Comparison of ENCODE assay signal across 23 cellular contexts in the genomic region with DNA sequence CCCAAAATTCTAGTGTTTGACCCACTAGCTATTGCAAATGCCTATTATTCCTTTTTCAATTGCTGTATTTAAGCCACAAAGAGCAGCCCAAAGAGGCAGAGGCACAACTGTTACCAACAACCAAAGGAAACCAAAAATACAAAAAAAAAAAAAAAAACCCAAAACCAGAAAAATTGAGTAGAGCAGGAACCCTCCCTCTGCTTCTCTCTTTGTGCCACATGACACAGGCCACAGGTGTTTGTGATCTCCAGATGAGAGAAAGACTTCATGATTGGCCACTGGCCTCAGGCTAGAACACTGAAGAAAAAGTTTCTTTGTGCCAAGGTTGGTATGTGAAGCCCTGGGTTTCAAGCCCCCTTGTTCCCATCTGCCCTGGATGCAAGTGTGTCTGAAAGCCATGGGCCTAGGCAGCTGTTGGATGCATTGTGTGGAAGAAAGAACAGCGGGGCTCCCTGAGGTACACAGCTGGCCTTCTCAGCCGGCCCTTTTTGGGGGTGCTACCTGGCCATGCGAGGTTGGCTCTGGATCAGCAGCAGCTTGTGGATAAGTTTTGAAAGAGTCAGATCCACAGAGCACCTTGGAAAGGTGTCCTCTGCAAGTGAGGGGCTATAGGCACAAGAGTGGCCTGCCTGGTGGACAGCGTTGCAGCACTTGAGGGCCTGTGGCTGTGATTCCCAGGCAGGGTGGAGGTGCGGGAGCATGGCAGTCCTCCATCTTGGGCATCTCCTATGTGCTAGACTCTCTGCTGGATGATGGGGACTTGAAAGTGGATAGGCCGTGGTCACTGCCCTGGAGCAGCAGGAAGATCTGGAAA.
DNase-seq lines count a peak whose midpoint lies in the region; ATAC-seq, FAIRE-seq and TF ChIP-seq lines count a peak whose summit lies in the region.
"Had no signal": no experiment of that assay in that cellular context is flagged by ENCODE, and none has a peak within 500 bp of the region (broad histone marks: within the 10 kb centered on the region; RNA-seq: fewer than 3 reads in every experiment).

No MANE protein-coding gene starts in this region.

- peaks cover 16% of the 10 kb centered on the region for H3K27me3 Mint-ChIP-seq in activated T-cell treated with anti-CD3 and anti-CD28 coated beads, Interleukin-2, amount 50 U/mL, for 72 hours (ENCODE audit: low read depth)
- H3K27me3 Mint-ChIP-seq in endodermal cell (ENCODE audit: insufficient read depth), result peaks cover 3% of the 10 kb centered on the region

- ATAC-seq in HepG2 (peak; percentile 41), right lobe of liver (no peak)
- no peak for ATAC-seq in activated T-cell treated with anti-CD3 and anti-CD28 coated beads, Interleukin-2, amount 50 U/mL, for 72 hours (replicated peaks in 1 of 2)
- ATAC-seq: activated T-helper 17 cell treated with anti-CD3 and anti-CD28 coated beads, Interleukin-2, amount 50 U/mL, for 72 hours; GM23338 had no signal

- TF ChIP-seq EP300 in HepG2 (IDR thresholded peaks at IDR 0.05; ENCODE audit: low read depth in 2 of 2, low read length in 2 of 2), result no peak
- no peak for TF ChIP-seq EP300 in HepG2 (CRISPR knock-in tag; IDR thresholded peaks at IDR 0.05; ENCODE audit: borderline replicate concordance)

- TF ChIP-seq CTCF in HepG2 (CRISPR knock-in tag; IDR thresholded peaks at IDR 0.05), result no peak
- TF ChIP-seq CTCF in right lobe of liver (IDR thresholded peaks at IDR 0.05), result no peak
- TF ChIP-seq CTCF in left ventricle myocardium inferior (IDR thresholded peaks at IDR 0.05; ENCODE audit: borderline replicate concordance), result no peak
- no peak for TF ChIP-seq CTCF in endodermal cell (conservative IDR thresholded peaks at IDR 0.05)

- no peaks in the 10 kb centered on the region for H3K4me1 Mint-ChIP-seq in activated T-cell treated with anti-CD3 and anti-CD28 coated beads, Interleukin-2, amount 50 U/mL, for 72 hours (ENCODE audit: low read depth)
- peaks cover 13% of the 10 kb centered on the region for H3K4me1 Mint-ChIP-seq in endodermal cell
- H3K4me1 Mint-ChIP-seq: activated T-helper 17 cell treated with anti-CD3 and anti-CD28 coated beads, Interleukin-2, amount 50 U/mL, for 72 hours had no signal

- peak overlapping the region; percentile 66 for H3K4me2 ChIP-seq in HepG2 (ENCODE audit: low read depth, low read length)
- H3K4me2 ChIP-seq: GM23338, SK-N-SH had no signal

- H3K79me2 ChIP-seq in HepG2 (ENCODE audit: insufficient read depth, low read length), result no peaks in the 10 kb centered on the region

- H3K9ac ChIP-seq in HepG2 (ENCODE audit: insufficient read depth, low read depth, low read length) (no peak overlapping the region; the same call in 1 of the 2 replicates), endodermal cell (ENCODE audit: extremely low read depth, low read length, poor library complexity, severe bottlenecking) (no peak overlapping the region)
- H3K9ac ChIP-seq: SK-N-SH had no signal

- no peaks in the 10 kb centered on the region for H4K20me1 ChIP-seq in HepG2 (ENCODE audit: insufficient read depth, low read length)

- WGBS in HepG2 (ENCODE audit: low lambda C conversion rate), result 100% methylated on average over 5 of the region's 6 CpGs
- WGBS in right lobe of liver (ENCODE audit: insufficient coverage, low coverage, low lambda C conversion rate, missing lambda C conversion rate), result 100% methylated on average over 2 of the region's 6 CpGs
- WGBS in endodermal cell (ENCODE audit: insufficient coverage in 1 of 2, insufficient read length in 1 of 2), 2 experiments, result 93 to 100% methylated on average over 3 to 6 of the region's 6 CpGs

- TF ChIP-seq POLR2A in HepG2 (IDR thresholded peaks at IDR 0.05; ENCODE audit: insufficient read depth in 1 of 2, low read depth in 2 of 2, low read length in 2 of 2) (no peak), right lobe of liver (IDR thresholded peaks at IDR 0.05) (no peak)

- H3K27me3 ChIP-seq in HepG2 (ENCODE audit: control insufficient read depth in 1 of 2, insufficient read depth in 2 of 2, low read length in 2 of 2) (no peaks in the 10 kb centered on the region), right lobe of liver (no peaks in the 10 kb centered on the region), left ventricle myocardium inferior (ENCODE audit: low read depth) (no peaks in the 10 kb centered on the region), endodermal cell (ENCODE audit: control insufficient read depth, insufficient read depth, low read length, poor library complexity, severe bottlenecking) (no peaks in the 10 kb centered on the region)
- H3K27me3 ChIP-seq: brain microvascular endothelial cell, heart left ventricle, suprapubic skin, vagina had no signal

- H3K27ac ChIP-seq in HepG2 (ENCODE audit: extremely low read length, insufficient read depth, low read length) (peak overlapping the region; percentile 67), right lobe of liver (peak overlapping the region in 1 of 3 donors; percentile 69), left ventricle myocardium inferior (replicated peaks) (no peak overlapping the region), endodermal cell (ENCODE audit: low read depth, low read length) (no peak overlapping the region)
- H3K27ac ChIP-seq: brain microvascular endothelial cell, heart left ventricle, suprapubic skin, vagina had no signal

- no peak overlapping the region for H3K27ac Mint-ChIP-seq in activated T-cell treated with anti-CD3 and anti-CD28 coated beads, Interleukin-2, amount 50 U/mL, for 72 hours
- no peak overlapping the region for H3K27ac Mint-ChIP-seq in endodermal cell
- H3K27ac Mint-ChIP-seq: activated T-helper 17 cell treated with anti-CD3 and anti-CD28 coated beads, Interleukin-2, amount 50 U/mL, for 72 hours; GM23338 had no signal

- H3K9me3 ChIP-seq in HepG2 (ENCODE audit: low read length) (peaks cover 17% of the 10 kb centered on the region), right lobe of liver (no peaks in the 10 kb centered on the region), left ventricle myocardium inferior (replicated peaks) (peaks cover 12% of the 10 kb centered on the region), endodermal cell (ENCODE audit: control insufficient read depth, low read length) (peaks cover 12% of the 10 kb centered on the region)
- H3K9me3 ChIP-seq: SK-N-SH, vagina had no signal

- peaks cover 15 to 20% of the 10 kb centered on the region in 2 donors for H3K36me3 Mint-ChIP-seq in activated T-cell treated with anti-CD3 and anti-CD28 coated beads, Interleukin-2, amount 50 U/mL, for 72 hours (ENCODE audit: insufficient read depth in 2 of 2)
- peaks cover 5% of the 10 kb centered on the region for H3K36me3 Mint-ChIP-seq in endodermal cell (ENCODE audit: low read depth)

- peaks cover 28% of the 10 kb centered on the region for H3K4me1 ChIP-seq in HepG2 (ENCODE audit: insufficient read depth, low read length)
- H3K4me1 ChIP-seq in right lobe of liver, result peaks cover 0 to 22% (median 11%) of the 10 kb centered on the region in 4 donors
- no peaks in the 10 kb centered on the region for H3K4me1 ChIP-seq in left ventricle myocardium inferior
- H3K4me1 ChIP-seq in endodermal cell (ENCODE audit: control insufficient read depth, insufficient read depth, low read length), result peaks cover 12% of the 10 kb centered on the region
- H3K4me1 ChIP-seq: suprapubic skin had no signal

- intact Hi-C loops in HepG2 (cut with micrococcal nuclease; ENCODE audit: unreplicated experiment) (no loop called here), right lobe of liver (cut with DNase I) (no loop called here), left ventricle myocardium inferior (cut with micrococcal nuclease) (no loop called here)

- no peak overlapping the region for H3K4me3 Mint-ChIP-seq in activated T-cell treated with anti-CD3 and anti-CD28 coated beads, Interleukin-2, amount 50 U/mL, for 72 hours
- H3K4me3 Mint-ChIP-seq in endodermal cell, result no peak overlapping the region
- H3K4me3 Mint-ChIP-seq: activated T-helper 17 cell treated with anti-CD3 and anti-CD28 coated beads, Interleukin-2, amount 50 U/mL, for 72 hours; GM23338 had no signal

- no peak for FAIRE-seq in HepG2 (lab: Jason Lieb, UNC)

- H3K9me3 Mint-ChIP-seq in activated T-cell treated with anti-CD3 and anti-CD28 coated beads, Interleukin-2, amount 50 U/mL, for 72 hours, result peaks cover 11 to 20% of the 10 kb centered on the region in 2 donors
- H3K9me3 Mint-ChIP-seq in endodermal cell, result peaks cover 26% of the 10 kb centered on the region

- no peak for TF ChIP-seq RAD21 in HepG2 (CRISPR knock-in tag; IDR thresholded peaks at IDR 0.05)

- H3K4me3 ChIP-seq in HepG2 (replicated peaks in 1 of 3; ENCODE audit: insufficient read depth in 1 of 3, low read depth in 2 of 3, low read length in 3 of 3) (no peak overlapping the region), right lobe of liver (no peak overlapping the region), left ventricle myocardium inferior (no peak overlapping the region), endodermal cell (ENCODE audit: low read length) (no peak overlapping the region)
- H3K4me3 ChIP-seq: GM23338, heart left ventricle, suprapubic skin, vagina had no signal

- in situ Hi-C loops in HepG2 (cut with HindIII; ENCODE audit: extremely low pct_ligation_motif_present, low pct_unique_long_range_greater_than_20kb) (no loop called here), SK-MEL-5 (cut with HindIII; ENCODE audit: low pct_unique_long_range_greater_than_20kb, low sequenced_read_pairs) (no loop called here)

- BruUV-seq in HepG2 (replicated peaks; lab: Mats Ljungman, UMichigan), result no TSS peak

- POLR2A ChIA-PET in HepG2 (lab: Yijun Ruan, JAX), result interaction anchor here (0.9 to 3.6 kb wide), 9 partner anchors 10 to 262 kb away, joined by 3 to 31 read pairs (median 5); a partner anchor contains a TSS

- no peak for DNase-seq in HepG2 (ENCODE audit: low spot score)
- no peak for DNase-seq in right lobe of liver
- DNase-seq in SK-MEL-5 (ENCODE audit: low read depth, low spot score), result peak; percentile 8
- peak; percentile 79 for DNase-seq in mesenteric fat pad (ENCODE audit: low spot score)
- no peak for DNase-seq in SKM-1 (lab: John Stamatoyannopoulos, UW; ENCODE audit: unreplicated experiment)
- DNase-seq in activated T-cell treated with anti-CD3 and anti-CD28 coated beads, Interleukin-2, amount 50 U/mL, for 72 hours, result no peak
- no peak for DNase-seq in left ventricle myocardium inferior
- no peak for DNase-seq in endodermal cell
- DNase-seq: ACHN; brain microvascular endothelial cell; cortex of kidney; heart left ventricle; Kasumi-1; NCI-H1048; NCI-H2029 treated with DMSO at 0.1 percent for 48 hours; right cardiac atrium; SK-N-SH; stimulated activated CD4-positive, alpha-beta T cell treated with anti-CD3 and anti-CD28 coated beads, Interleukin-15, amount 100 ng/mL, for 24 hours; T1000 had no signal

- H3K36me3 ChIP-seq in HepG2 (replicated peaks in 1 of 2; ENCODE audit: control insufficient read depth in 1 of 2, insufficient read depth in 2 of 2, low read length in 2 of 2), result no peaks in the 10 kb centered on the region
- H3K36me3 ChIP-seq in right lobe of liver, result no peaks in the 10 kb centered on the region
- peaks cover 3% of the 10 kb centered on the region for H3K36me3 ChIP-seq in left ventricle myocardium inferior
- H3K36me3 ChIP-seq in endodermal cell (ENCODE audit: control insufficient read depth, insufficient read depth, low read length), result no peaks in the 10 kb centered on the region
- H3K36me3 ChIP-seq: brain microvascular endothelial cell, heart left ventricle, suprapubic skin, vagina had no signal

- no peak overlapping the region for H2AFZ ChIP-seq in HepG2 (ENCODE audit: low read length)
- H2AFZ ChIP-seq: GM23338 had no signal

- CTCF ChIA-PET in HepG2 (lab: Yijun Ruan, JAX; ENCODE audit: low intra/inter-chr PET ratio, low total read pairs), result no interaction called here

Comparison
In these comparisons a context has a peak if more than half of its experiments do, and no peak if none do; other contexts are left out.
1. DNase-seq: peak in SK-MEL-5 (single experiment) and mesenteric fat pad (single experiment); none in HepG2 (single experiment), right lobe of liver (0 of 3), SKM-1 (single experiment), activated T-cell treated with anti-CD3 and anti-CD28 coated beads, Interleukin-2, amount 50 U/mL, for 72 hours (0 of 2), left ventricle myocardium inferior (single experiment) and endodermal cell (single experiment).